19 cellular contexts compared by ENCODE assay signal in the genomic region with DNA sequence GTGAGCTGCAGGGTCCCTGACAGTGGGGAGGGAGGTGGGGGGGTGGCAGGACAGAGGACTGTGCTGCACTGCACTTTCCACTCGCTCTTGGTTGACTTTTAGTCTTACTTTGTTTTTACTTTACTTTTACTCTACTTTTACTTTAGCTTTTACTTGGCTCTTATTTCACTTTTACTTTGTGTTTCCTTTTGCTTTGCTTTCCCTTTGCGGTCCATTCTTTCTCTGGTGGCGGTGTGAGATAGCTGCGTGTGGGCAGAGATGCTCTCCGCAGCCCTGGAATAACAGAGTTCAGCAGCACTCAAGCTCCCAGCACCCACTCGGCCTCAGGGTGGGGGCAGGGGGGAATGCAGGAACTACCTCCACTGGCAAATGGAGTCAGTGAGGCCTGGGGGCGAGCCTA. TPM values are rescaled to one million over a fixed set of nuclear protein-coding genes. Genes with fewer than 3 reads are reported as not detected.
DNase-seq lines count a peak whose midpoint lies in the region; ATAC-seq and TF ChIP-seq lines count a peak whose summit lies in the region.
"Had no signal": no experiment of that assay in that cellular context is flagged by ENCODE, and none has a peak within 500 bp of the region (broad histone marks: within the 10 kb centered on the region; RNA-seq: fewer than 3 reads in every experiment).

No MANE protein-coding gene starts in this region.

- no peak overlapping the region for H3K4me2 ChIP-seq in GM23338
- H3K4me2 ChIP-seq: smooth muscle cell had no signal

- peaks cover 17% of the 10 kb centered on the region for H3K27me3 ChIP-seq in GM23338 (ENCODE audit: insufficient read depth)
- H3K27me3 ChIP-seq: brain microvascular endothelial cell, heart right ventricle had no signal

- no peak overlapping the region for H3K4me3 Mint-ChIP-seq in activated naive CD4-positive, alpha-beta T cell treated with anti-CD3 and anti-CD28 coated beads for 36 hours
- H3K4me3 Mint-ChIP-seq in GM23338, result no peak overlapping the region
- H3K4me3 Mint-ChIP-seq in activated T-helper 1 cell treated with anti-CD3 and anti-CD28 coated beads, Interleukin-12 subunit alpha, Interleukin-12 subunit beta, Interleukin-2, Interleukin-4 antibody, amounts not matched to agents 30 ng/mL and 10 ng/mL and 1 ng/mL, durations not matched to agents 14 hours and 24 hours and 36 hours, result no peak overlapping the region
- H3K4me3 Mint-ChIP-seq in natural killer cell treated with Interleukin-12 subunit alpha and Interleukin-12 subunit beta and Interleukin-15 and Interleukin-18, amount 100 ng/mL, for 72 hours, result peak overlapping the region; percentile 80

- DNase-seq in activated naive CD4-positive, alpha-beta T cell treated with Interleukin-2 at 50 U/mL for 16 hours, result peak; percentile 39
- no peak for DNase-seq in activated naive CD4-positive, alpha-beta T cell treated with anti-CD3 and anti-CD28 coated beads for 36 hours
- no peak for DNase-seq in GM23338 (ENCODE audit: low spot score)
- no peak for DNase-seq in activated T-helper 1 cell treated with anti-CD3 and anti-CD28 coated beads, Interleukin-12 subunit alpha, Interleukin-12 subunit beta, Interleukin-2, Interleukin-4 antibody, amounts not matched to agents 30 ng/mL and 10 ng/mL and 1 ng/mL, durations not matched to agents 14 hours and 24 hours and 36 hours (ENCODE audit: low spot score)
- DNase-seq in natural killer cell treated with Interleukin-12 subunit alpha and Interleukin-12 subunit beta and Interleukin-15 and Interleukin-18, amount 100 ng/mL, for 72 hours (ENCODE audit: low spot score), result no peak
- DNase-seq in DMS53 (lab: John Stamatoyannopoulos, UW), result no peak
- DNase-seq: brain microvascular endothelial cell; cortex of kidney; GM23248; heart right ventricle; left ventricle myocardium superior; NCI-H1105; NCI-H524 treated with DMSO at 0.1 percent for 48 hours; stimulated activated CD8-positive, alpha-beta memory T cell treated with anti-CD3 and anti-CD28 coated beads, Interleukin-4, amount 100 ng/mL, for 48 hours had no signal

- no peaks in the 10 kb centered on the region for H3K27me3 Mint-ChIP-seq in activated naive CD4-positive, alpha-beta T cell treated with anti-CD3 and anti-CD28 coated beads for 36 hours (ENCODE audit: low read depth)
- peaks cover 8% of the 10 kb centered on the region for H3K27me3 Mint-ChIP-seq in GM23338 (ENCODE audit: insufficient read depth, low read depth, poor library complexity)
- H3K27me3 Mint-ChIP-seq in activated T-helper 1 cell treated with anti-CD3 and anti-CD28 coated beads, Interleukin-12 subunit alpha, Interleukin-12 subunit beta, Interleukin-2, Interleukin-4 antibody, amounts not matched to agents 30 ng/mL and 10 ng/mL and 1 ng/mL, durations not matched to agents 14 hours and 24 hours and 36 hours (ENCODE audit: insufficient read depth), result peaks cover 9% of the 10 kb centered on the region
- peaks cover 0 to 3% of the 10 kb centered on the region in 2 donors for H3K27me3 Mint-ChIP-seq in natural killer cell treated with Interleukin-12 subunit alpha and Interleukin-12 subunit beta and Interleukin-15 and Interleukin-18, amount 100 ng/mL, for 72 hours

- no peak overlapping the region for H3K27ac Mint-ChIP-seq in activated naive CD4-positive, alpha-beta T cell treated with anti-CD3 and anti-CD28 coated beads for 36 hours
- no peak overlapping the region for H3K27ac Mint-ChIP-seq in GM23338
- peak overlapping the region; percentile 57 for H3K27ac Mint-ChIP-seq in activated T-helper 1 cell treated with anti-CD3 and anti-CD28 coated beads, Interleukin-12 subunit alpha, Interleukin-12 subunit beta, Interleukin-2, Interleukin-4 antibody, amounts not matched to agents 30 ng/mL and 10 ng/mL and 1 ng/mL, durations not matched to agents 14 hours and 24 hours and 36 hours
- H3K27ac Mint-ChIP-seq in natural killer cell treated with Interleukin-12 subunit alpha and Interleukin-12 subunit beta and Interleukin-15 and Interleukin-18, amount 100 ng/mL, for 72 hours, result peak overlapping the region; percentile 8 to 54

- no peak overlapping the region for H3K4me3 ChIP-seq in GM23338
- H3K4me3 ChIP-seq: GM23248, heart right ventricle, smooth muscle cell had no signal

- CTCF ChIA-PET in activated naive CD4-positive, alpha-beta T cell treated with anti-CD3 and anti-CD28 coated beads for 36 hours (lab: Charles Lee), result interaction anchor here (1.1 kb wide), 1 partner anchor 27 kb away, joined by 3 read pairs; no protein-coding TSS in a partner anchor

- intact Hi-C loops in activated naive CD4-positive, alpha-beta T cell treated with anti-CD3 and anti-CD28 coated beads for 36 hours (cut with micrococcal nuclease), result no loop called here
- intact Hi-C loops in activated T-helper 1 cell treated with anti-CD3 and anti-CD28 coated beads, Interleukin-12 subunit alpha, Interleukin-12 subunit beta, Interleukin-2, Interleukin-4 antibody, amounts not matched to agents 30 ng/mL and 10 ng/mL and 1 ng/mL, durations not matched to agents 14 hours and 24 hours and 36 hours (cut with micrococcal nuclease), result no loop called here

- H3K27ac ChIP-seq in GM23338 (ENCODE audit: low read depth), result no peak overlapping the region
- H3K27ac ChIP-seq: brain microvascular endothelial cell, GM23248, heart right ventricle had no signal

- no peaks in the 10 kb centered on the region for H3K79me2 ChIP-seq in GM23338 (replicated peaks; ENCODE audit: insufficient read depth)

- no peaks in the 10 kb centered on the region for H3K36me3 Mint-ChIP-seq in activated naive CD4-positive, alpha-beta T cell treated with anti-CD3 and anti-CD28 coated beads for 36 hours (ENCODE audit: low read depth)
- H3K36me3 Mint-ChIP-seq in GM23338 (ENCODE audit: low read depth), result no peaks in the 10 kb centered on the region
- no peaks in the 10 kb centered on the region for H3K36me3 Mint-ChIP-seq in activated T-helper 1 cell treated with anti-CD3 and anti-CD28 coated beads, Interleukin-12 subunit alpha, Interleukin-12 subunit beta, Interleukin-2, Interleukin-4 antibody, amounts not matched to agents 30 ng/mL and 10 ng/mL and 1 ng/mL, durations not matched to agents 14 hours and 24 hours and 36 hours (ENCODE audit: low read depth)
- H3K36me3 Mint-ChIP-seq in natural killer cell treated with Interleukin-12 subunit alpha and Interleukin-12 subunit beta and Interleukin-15 and Interleukin-18, amount 100 ng/mL, for 72 hours, result no peaks in the 10 kb centered on the region
- H3K36me3 Mint-ChIP-seq: CD4-positive, CD25-positive, alpha-beta regulatory T cell had no signal

- no peaks in the 10 kb centered on the region for H3K9me2 ChIP-seq in GM23338 (ENCODE audit: insufficient read depth)

- no peaks in the 10 kb centered on the region for H3F3A ChIP-seq in GM23338 (replicated peaks; ENCODE audit: low read depth)

- H3K9me3 Mint-ChIP-seq in activated naive CD4-positive, alpha-beta T cell treated with anti-CD3 and anti-CD28 coated beads for 36 hours, result no peaks in the 10 kb centered on the region
- H3K9me3 Mint-ChIP-seq in GM23338, result no peaks in the 10 kb centered on the region
- no peaks in the 10 kb centered on the region for H3K9me3 Mint-ChIP-seq in activated T-helper 1 cell treated with anti-CD3 and anti-CD28 coated beads, Interleukin-12 subunit alpha, Interleukin-12 subunit beta, Interleukin-2, Interleukin-4 antibody, amounts not matched to agents 30 ng/mL and 10 ng/mL and 1 ng/mL, durations not matched to agents 14 hours and 24 hours and 36 hours
- H3K9me3 Mint-ChIP-seq in natural killer cell treated with Interleukin-12 subunit alpha and Interleukin-12 subunit beta and Interleukin-15 and Interleukin-18, amount 100 ng/mL, for 72 hours, result no peaks in the 10 kb centered on the region
- H3K9me3 Mint-ChIP-seq: CD4-positive, CD25-positive, alpha-beta regulatory T cell had no signal

- no peak for ATAC-seq in GM23338
- ATAC-seq in natural killer cell treated with Interleukin-12 subunit alpha and Interleukin-12 subunit beta and Interleukin-15 and Interleukin-18, amount 100 ng/mL, for 72 hours, result peak; percentile 51 to 63
- ATAC-seq in GM18505 (IDR thresholded peaks at IDR 0.05; ENCODE audit: unreplicated experiment), result no peak
- ATAC-seq in HG02623 (IDR thresholded peaks at IDR 0.05; ENCODE audit: unreplicated experiment), result no peak
- ATAC-seq: heart right ventricle, left ventricle myocardium superior had no signal

- H3K4me1 ChIP-seq in GM23338 (ENCODE audit: insufficient read depth), result no peaks in the 10 kb centered on the region

- H2AFZ ChIP-seq in GM23338, result 0 out of 2 replicates have a peak overlapping the region, but pooled peaks have one; percentile 38
- H2AFZ ChIP-seq: GM23248 had no signal

- no peaks in the 10 kb centered on the region for H4K20me1 ChIP-seq in GM23338 (replicated peaks; ENCODE audit: insufficient read depth)

- H3K4me1 Mint-ChIP-seq in activated naive CD4-positive, alpha-beta T cell treated with anti-CD3 and anti-CD28 coated beads for 36 hours (ENCODE audit: low read depth), result no peaks in the 10 kb centered on the region
- H3K4me1 Mint-ChIP-seq in GM23338, result no peaks in the 10 kb centered on the region
- H3K4me1 Mint-ChIP-seq in activated T-helper 1 cell treated with anti-CD3 and anti-CD28 coated beads, Interleukin-12 subunit alpha, Interleukin-12 subunit beta, Interleukin-2, Interleukin-4 antibody, amounts not matched to agents 30 ng/mL and 10 ng/mL and 1 ng/mL, durations not matched to agents 14 hours and 24 hours and 36 hours (ENCODE audit: low read depth), result peaks cover 5% of the 10 kb centered on the region
- H3K4me1 Mint-ChIP-seq in natural killer cell treated with Interleukin-12 subunit alpha and Interleukin-12 subunit beta and Interleukin-15 and Interleukin-18, amount 100 ng/mL, for 72 hours (ENCODE audit: low read depth in 2 of 2), result peaks cover 5 to 7% of the 10 kb centered on the region in 2 donors

- TF ChIP-seq CTCF in GM23338 (conservative IDR thresholded peaks at IDR 0.05; ENCODE audit: low read depth in 2 of 2), result no peak

- TF ChIP-seq POLR2A in GM18505 (IDR thresholded peaks at IDR 0.05; ENCODE audit: borderline replicate concordance, extremely low read depth, insufficient read depth, insufficient read length), result no peak

- no peaks in the 10 kb centered on the region for H3K36me3 ChIP-seq in GM23338 (ENCODE audit: insufficient read depth)
- H3K36me3 ChIP-seq: brain microvascular endothelial cell, heart right ventricle had no signal

RNA-seq across cellular contexts. Expression of a gene that starts 4.7 kb away (rescaled TPM):
- not detected for total RNA-seq in activated naive CD4-positive, alpha-beta T cell treated with anti-CD3 and anti-CD28 coated beads for 36 hours
- 0.14 and 0.82 TPM in 2 replicates for total RNA-seq in GM23338 (2014; rRNA removed; shearing (Covaris generic))
- polyA plus RNA-seq in GM23338 (2016; fragmentation: Nextera tagmentation; extraction: Ambion mirVana), result 0.70 and 0.78 TPM in 2 replicates
- not detected in 2 replicates for total RNA-seq in activated T-helper 1 cell treated with anti-CD3 and anti-CD28 coated beads, Interleukin-12 subunit alpha, Interleukin-12 subunit beta, Interleukin-2, Interleukin-4 antibody, amounts not matched to agents 30 ng/mL and 10 ng/mL and 1 ng/mL, durations not matched to agents 14 hours and 24 hours and 36 hours
- not detected for total RNA-seq in natural killer cell treated with Interleukin-12 subunit alpha and Interleukin-12 subunit beta and Interleukin-15 and Interleukin-18, amount 100 ng/mL, for 72 hours
- total RNA-seq: CD4-positive, CD25-positive, alpha-beta regulatory T cell; endothelial cell of umbilical vein had no signal

RNA-seq across cellular contexts. Expression of a gene that starts 5.3 kb away (rescaled TPM):
- total RNA-seq in activated naive CD4-positive, alpha-beta T cell treated with anti-CD3 and anti-CD28 coated beads for 36 hours, result 1 to 10 TPM; 2.5 to 2.9 TPM
- 0.78 and 1.5 TPM in 2 replicates for total RNA-seq in GM23338 (2014; rRNA removed; shearing (Covaris generic))
- polyA plus RNA-seq in GM23338 (2016; fragmentation: Nextera tagmentation; extraction: Ambion mirVana), result 0.85 and 1.1 TPM in 2 replicates
- total RNA-seq in activated T-helper 1 cell treated with anti-CD3 and anti-CD28 coated beads, Interleukin-12 subunit alpha, Interleukin-12 subunit beta, Interleukin-2, Interleukin-4 antibody, amounts not matched to agents 30 ng/mL and 10 ng/mL and 1 ng/mL, durations not matched to agents 14 hours and 24 hours and 36 hours, result 0.88 and 0.91 TPM in 2 replicates
- total RNA-seq in natural killer cell treated with Interleukin-12 subunit alpha and Interleukin-12 subunit beta and Interleukin-15 and Interleukin-18, amount 100 ng/mL, for 72 hours, result 1 to 10 TPM in 1 of 2 donors, under 1 TPM in 1; 0.71 to 1.0 TPM

Comparison
In these comparisons a context has a peak if more than half of its experiments do, and no peak if none do; other contexts are left out.
1. H3K27ac Mint-ChIP-seq: peak in activated T-helper 1 cell treated with anti-CD3 and anti-CD28 coated beads, Interleukin-12 subunit alpha, Interleukin-12 subunit beta, Interleukin-2, Interleukin-4 antibody, amounts not matched to agents 30 ng/mL and 10 ng/mL and 1 ng/mL, durations not matched to agents 14 hours and 24 hours and 36 hours (single experiment) and natural killer cell treated with Interleukin-12 subunit alpha and Interleukin-12 subunit beta and Interleukin-15 and Interleukin-18, amount 100 ng/mL, for 72 hours (2 of 2); none in activated naive CD4-positive, alpha-beta T cell treated with anti-CD3 and anti-CD28 coated beads for 36 hours (single experiment) and GM23338 (single experiment).
2. ATAC-seq: peak in natural killer cell treated with Interleukin-12 subunit alpha and Interleukin-12 subunit beta and Interleukin-15 and Interleukin-18, amount 100 ng/mL, for 72 hours (2 of 2); none in GM23338 (single experiment), GM18505 (single experiment) and HG02623 (single experiment).